In the genomic region with DNA sequence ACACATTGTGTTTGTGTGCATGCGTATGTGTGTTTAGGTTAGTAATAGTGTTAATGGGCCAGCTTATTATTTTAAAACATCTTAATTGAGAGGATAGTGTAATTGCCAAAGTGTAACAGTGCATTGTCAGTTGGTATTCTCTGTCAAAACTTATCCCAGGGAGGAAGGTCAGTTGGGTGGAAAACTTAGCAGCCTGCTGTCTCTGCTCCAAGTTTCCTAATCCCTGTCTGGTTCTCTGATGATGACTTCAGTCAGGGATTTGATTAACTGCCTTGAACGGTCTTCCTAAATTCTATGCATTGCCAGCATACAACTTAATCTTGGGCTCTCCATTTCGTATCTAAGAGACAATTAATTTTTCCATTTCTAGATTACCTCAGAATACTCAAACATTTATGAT, we compare ENCODE assay signal across 2 cellular contexts.
TF ChIP-seq lines count a peak whose summit lies in the region.

No MANE protein-coding gene starts in this region.

TF ChIP-seq in SK-N-SH treated with all-trans-retinoic acid at 6 μM for 48 hours, 23 proteins besides CTCF, POLR2A, EP300 and RAD21 (continued from another document):
- TF ChIP-seq TSHZ2 (CRISPR knock-in tag; IDR thresholded peaks at IDR 0.05) (no peak), PPARA (CRISPR knock-in tag; IDR thresholded peaks at IDR 0.05; ENCODE audit: borderline replicate concordance) (no peak), ZFP3 (CRISPR knock-in tag; IDR thresholded peaks at IDR 0.05) (no peak), ZNF70 (CRISPR knock-in tag; IDR thresholded peaks at IDR 0.05) (no peak), GLIS3 (CRISPR knock-in tag; IDR thresholded peaks at IDR 0.05) (no peak), CSRNP3 (CRISPR knock-in tag; IDR thresholded peaks at IDR 0.05) (no peak), ARNTL (CRISPR knock-in tag; IDR thresholded peaks at IDR 0.05; ENCODE audit: borderline replicate concordance, low read depth) (no peak), ZC3H10 (CRISPR knock-in tag; IDR thresholded peaks at IDR 0.05) (no peak), ESRRG (CRISPR knock-in tag; IDR thresholded peaks at IDR 0.05) (no peak), ISL1 (CRISPR knock-in tag; IDR thresholded peaks at IDR 0.05) (no peak), ZNF565 (CRISPR knock-in tag; conservative IDR thresholded peaks at IDR 0.05; ENCODE audit: low read depth) (no peak)
- TF ChIP-seq, protein P1, sequence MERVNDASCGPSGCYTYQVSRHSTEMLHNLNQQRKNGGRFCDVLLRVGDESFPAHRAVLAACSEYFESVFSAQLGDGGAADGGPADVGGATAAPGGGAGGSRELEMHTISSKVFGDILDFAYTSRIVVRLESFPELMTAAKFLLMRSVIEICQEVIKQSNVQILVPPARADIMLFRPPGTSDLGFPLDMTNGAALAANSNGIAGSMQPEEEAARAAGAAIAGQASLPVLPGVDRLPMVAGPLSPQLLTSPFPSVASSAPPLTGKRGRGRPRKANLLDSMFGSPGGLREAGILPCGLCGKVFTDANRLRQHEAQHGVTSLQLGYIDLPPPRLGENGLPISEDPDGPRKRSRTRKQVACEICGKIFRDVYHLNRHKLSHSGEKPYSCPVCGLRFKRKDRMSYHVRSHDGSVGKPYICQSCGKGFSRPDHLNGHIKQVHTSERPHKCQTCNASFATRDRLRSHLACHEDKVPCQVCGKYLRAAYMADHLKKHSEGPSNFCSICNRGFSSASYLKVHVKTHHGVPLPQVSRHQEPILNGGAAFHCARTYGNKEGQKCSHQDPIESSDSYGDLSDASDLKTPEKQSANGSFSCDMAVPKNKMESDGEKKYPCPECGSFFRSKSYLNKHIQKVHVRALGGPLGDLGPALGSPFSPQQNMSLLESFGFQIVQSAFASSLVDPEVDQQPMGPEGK (CRISPR knock-in tag; IDR thresholded peaks at IDR 0.05; ENCODE audit: borderline replicate concordance), result no peak
- TF ChIP-seq, protein P2, sequence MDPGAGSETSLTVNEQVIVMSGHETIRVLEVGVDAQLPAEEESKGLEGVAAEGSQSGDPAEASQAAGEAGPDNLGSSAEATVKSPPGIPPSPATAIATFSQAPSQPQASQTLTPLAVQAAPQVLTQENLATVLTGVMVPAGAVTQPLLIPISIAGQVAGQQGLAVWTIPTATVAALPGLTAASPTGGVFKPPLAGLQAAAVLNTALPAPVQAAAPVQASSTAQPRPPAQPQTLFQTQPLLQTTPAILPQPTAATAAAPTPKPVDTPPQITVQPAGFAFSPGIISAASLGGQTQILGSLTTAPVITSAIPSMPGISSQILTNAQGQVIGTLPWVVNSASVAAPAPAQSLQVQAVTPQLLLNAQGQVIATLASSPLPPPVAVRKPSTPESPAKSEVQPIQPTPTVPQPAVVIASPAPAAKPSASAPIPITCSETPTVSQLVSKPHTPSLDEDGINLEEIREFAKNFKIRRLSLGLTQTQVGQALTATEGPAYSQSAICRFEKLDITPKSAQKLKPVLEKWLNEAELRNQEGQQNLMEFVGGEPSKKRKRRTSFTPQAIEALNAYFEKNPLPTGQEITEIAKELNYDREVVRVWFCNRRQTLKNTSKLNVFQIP (CRISPR knock-in tag; IDR thresholded peaks at IDR 0.05; ENCODE audit: borderline replicate concordance, low read depth), result no peak

TF ChIP-seq in SK-N-SH, 30 proteins besides CTCF, POLR2A, EP300 and RAD21 (continued from another document):
- TF ChIP-seq, protein P3, sequence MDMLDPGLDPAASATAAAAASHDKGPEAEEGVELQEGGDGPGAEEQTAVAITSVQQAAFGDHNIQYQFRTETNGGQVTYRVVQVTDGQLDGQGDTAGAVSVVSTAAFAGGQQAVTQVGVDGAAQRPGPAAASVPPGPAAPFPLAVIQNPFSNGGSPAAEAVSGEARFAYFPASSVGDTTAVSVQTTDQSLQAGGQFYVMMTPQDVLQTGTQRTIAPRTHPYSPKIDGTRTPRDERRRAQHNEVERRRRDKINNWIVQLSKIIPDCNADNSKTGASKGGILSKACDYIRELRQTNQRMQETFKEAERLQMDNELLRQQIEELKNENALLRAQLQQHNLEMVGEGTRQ (IDR thresholded peaks at IDR 0.05; ENCODE audit: borderline replicate concordance, low read depth, low read length), result no peak
